ENCODE assay signal across 22 cellular contexts in genomic region chr3:177068967-177069366, GRCh38.
A peak's percentile ranks its signal among the peaks of the same experiment; 100 is the strongest.
DNase-seq lines count a peak whose midpoint lies in the region; ATAC-seq, FAIRE-seq and TF ChIP-seq lines count a peak whose summit lies in the region.
"Had no signal": no experiment of that assay in that cellular context is flagged by ENCODE, and none has a peak within 500 bp of the region (broad histone marks: within the 10 kb centered on the region; RNA-seq: fewer than 3 reads in every experiment).

No MANE protein-coding gene starts in this region.

- intact Hi-C loops in A673 (cut with micrococcal nuclease; ENCODE audit: unreplicated experiment) (loop anchor here (2.0 kb wide), 2 partner anchors 18 to 384 kb away; no protein-coding TSS in a partner anchor), HepG2 (cut with micrococcal nuclease; ENCODE audit: unreplicated experiment) (no loop called here), vagina (cut with DNase I) (loop anchor here (10.0 kb wide), 1 partner anchor 126 kb away; the partner anchor contains the start of gene TBL1XR1)

- no peaks in the 10 kb centered on the region for H3K27me3 Mint-ChIP-seq in activated T-cell treated with anti-CD3 and anti-CD28 coated beads, Interleukin-2, amount 50 U/mL, for 24 hours
- H3K27me3 Mint-ChIP-seq in endodermal cell (ENCODE audit: insufficient read depth), result no peaks in the 10 kb centered on the region

- peaks cover 53% of the 10 kb centered on the region for H3K36me3 Mint-ChIP-seq in activated T-cell treated with anti-CD3 and anti-CD28 coated beads, Interleukin-2, amount 50 U/mL, for 24 hours (ENCODE audit: low read depth)
- peaks cover 22% of the 10 kb centered on the region for H3K36me3 Mint-ChIP-seq in endodermal cell (ENCODE audit: low read depth)

- TF ChIP-seq RAD21 in HepG2 (CRISPR knock-in tag; IDR thresholded peaks at IDR 0.05), result no peak

- peak overlapping the region; percentile 96 for H3K27ac ChIP-seq in A673 (ENCODE audit: low read depth, low read length, poor library complexity, severe bottlenecking)
- peak overlapping the region; percentile 98 for H3K27ac ChIP-seq in SK-N-MC
- H3K27ac ChIP-seq in endodermal cell (ENCODE audit: low read depth, low read length), result no peak overlapping the region
- H3K27ac ChIP-seq in HepG2 (ENCODE audit: extremely low read length, insufficient read depth, low read length), result no peak overlapping the region
- H3K27ac ChIP-seq in vagina, result no peak overlapping the region

- H3K27me3 ChIP-seq in A673 (replicated peaks; ENCODE audit: insufficient read depth, low read depth, low read length, poor library complexity), result no peaks in the 10 kb centered on the region
- H3K27me3 ChIP-seq in endodermal cell (ENCODE audit: control insufficient read depth, insufficient read depth, low read length, poor library complexity, severe bottlenecking), result no peaks in the 10 kb centered on the region
- no peaks in the 10 kb centered on the region; a peak in 1 of 5 replicates for H3K27me3 ChIP-seq in HepG2 (ENCODE audit: control insufficient read depth in 1 of 2, insufficient read depth in 2 of 2, low read length in 2 of 2)
- no peaks in the 10 kb centered on the region for H3K27me3 ChIP-seq in vagina

- 94 to 100% methylated on average over 2 to 3 of the region's 3 CpGs for WGBS in endodermal cell (ENCODE audit: insufficient coverage in 1 of 2, insufficient read length in 1 of 2), 2 experiments
- WGBS in HepG2 (ENCODE audit: low lambda C conversion rate), result 94% methylated on average over 3 of the region's 3 CpGs

- TSS peak; percentile 45 for BruUV-seq in A673 (replicated peaks; lab: Mats Ljungman, UMichigan)
- BruUV-seq in HepG2 (replicated peaks; lab: Mats Ljungman, UMichigan), result no TSS peak

- H3K79me2 ChIP-seq in HepG2 (ENCODE audit: insufficient read depth, low read length), result peaks cover 81% of the 10 kb centered on the region

- H3K27ac Mint-ChIP-seq in activated T-cell treated with anti-CD3 and anti-CD28 coated beads, Interleukin-2, amount 50 U/mL, for 24 hours, result peak overlapping the region; percentile 44
- H3K27ac Mint-ChIP-seq in endodermal cell, result peak overlapping the region; percentile 28

- peaks cover 68% of the 10 kb centered on the region for H3K4me1 Mint-ChIP-seq in activated T-cell treated with anti-CD3 and anti-CD28 coated beads, Interleukin-2, amount 50 U/mL, for 24 hours (ENCODE audit: low read depth)
- peaks cover 21% of the 10 kb centered on the region for H3K4me1 Mint-ChIP-seq in endodermal cell

- H2AFZ ChIP-seq in HepG2 (ENCODE audit: low read length), result no peak overlapping the region

- in situ Hi-C loops in HepG2 (cut with HindIII; ENCODE audit: extremely low pct_ligation_motif_present, low pct_unique_long_range_greater_than_20kb), result no loop called here

- H3K4me2 ChIP-seq in HepG2 (ENCODE audit: low read depth, low read length), result no peak overlapping the region

- no peak for DNase-seq in activated T-cell treated with anti-CD3 and anti-CD28 coated beads, Interleukin-2, amount 50 U/mL, for 24 hours
- no peak for DNase-seq in activated T-cell treated with anti-CD3 and anti-CD28 coated beads for 4 hours
- DNase-seq in A673 (ENCODE audit: low spot score), result no peak
- DNase-seq in SK-N-MC (ENCODE audit: low read depth, low spot score), result no peak
- no peak for DNase-seq in endodermal cell
- DNase-seq in NCI-H2171 treated with DMSO at 0.1 percent for 48 hours (lab: John Stamatoyannopoulos, UW), result no peak
- no peak for DNase-seq in HepG2 (ENCODE audit: low spot score)
- DNase-seq in vagina (ENCODE audit: extremely low spot score in 2 of 2), result no peak
- DNase-seq: C1 segment of cervical spinal cord; COR-L47; DMS153; GOT3; MV-4-11; NCI-H1417; NCI-H187 treated with DMSO at 0.1 percent for 48 hours; NCI-H2171; NCI-H446 treated with DMSO at 0.1 percent for 48 hours; NK-92 treated with Interleukin-12 subunit alpha and Interleukin-12 subunit beta, amount 100 ng/mL, for 24 hours; OCI-M1; RPMI8226 had no signal

- H3K4me1 ChIP-seq in A673 (ENCODE audit: insufficient read depth, low read length, poor library complexity, severe bottlenecking), result peaks cover 84% of the 10 kb centered on the region
- H3K4me1 ChIP-seq in endodermal cell (ENCODE audit: control insufficient read depth, insufficient read depth, low read length), result no peaks in the 10 kb centered on the region
- H3K4me1 ChIP-seq in HepG2 (ENCODE audit: insufficient read depth, low read length), result no peaks in the 10 kb centered on the region
- peaks cover 55% of the 10 kb centered on the region for H3K4me1 ChIP-seq in vagina

- CTCF ChIA-PET in A673 (lab: Charles Lee), result interaction anchor here (2.0 kb wide), 1 partner anchor 18 kb away, joined by 7 read pairs; no protein-coding TSS in a partner anchor
- CTCF ChIA-PET in HepG2 (lab: Yijun Ruan, JAX; ENCODE audit: low intra/inter-chr PET ratio, low total read pairs), result no interaction called here

- no peaks in the 10 kb centered on the region for H3K9me3 Mint-ChIP-seq in activated T-cell treated with anti-CD3 and anti-CD28 coated beads, Interleukin-2, amount 50 U/mL, for 24 hours
- no peaks in the 10 kb centered on the region for H3K9me3 Mint-ChIP-seq in endodermal cell

- peaks cover 15% of the 10 kb centered on the region for H4K20me1 ChIP-seq in HepG2 (ENCODE audit: insufficient read depth, low read length)

- ATAC-seq in HepG2, result no peak
- ATAC-seq: K562 had no signal

- TF ChIP-seq POLR2A in HepG2 (IDR thresholded peaks at IDR 0.05; ENCODE audit: insufficient read depth in 1 of 2, low read depth in 2 of 2, low read length in 2 of 2), result no peak
- no peak for TF ChIP-seq POLR2A in vagina (IDR thresholded peaks at IDR 0.05)

- H3K36me3 ChIP-seq in A673 (ENCODE audit: insufficient read depth, low read length, poor library complexity, severe bottlenecking), result peaks cover 2% of the 10 kb centered on the region
- H3K36me3 ChIP-seq in SK-N-MC (ENCODE audit: insufficient read depth, low read length), result peaks cover 58% of the 10 kb centered on the region
- H3K36me3 ChIP-seq in endodermal cell (ENCODE audit: control insufficient read depth, insufficient read depth, low read length), result peaks cover 47% of the 10 kb centered on the region
- no peaks in the 10 kb centered on the region; a peak in 2 of 5 replicates for H3K36me3 ChIP-seq in HepG2 (replicated peaks in 1 of 2; ENCODE audit: control insufficient read depth in 1 of 2, insufficient read depth in 2 of 2, low read length in 2 of 2)
- no peaks in the 10 kb centered on the region for H3K36me3 ChIP-seq in vagina

- POLR2A ChIA-PET in A673 (lab: Charles Lee; ENCODE audit: low non-redundant PET), result interaction anchor here (0.6 to 0.7 kb wide), 2 partner anchors 129 to 1248 kb away, joined by 6 read pairs; no protein-coding TSS in a partner anchor
- POLR2A ChIA-PET in HepG2 (lab: Yijun Ruan, JAX), result no interaction called here

- FAIRE-seq in HepG2 (lab: Jason Lieb, UNC), result no peak
- FAIRE-seq: A204.1, K562 had no signal

- TF ChIP-seq CTCF in A673 (conservative IDR thresholded peaks at IDR 0.05; ENCODE audit: low read depth, low read length) (no peak), endodermal cell (conservative IDR thresholded peaks at IDR 0.05) (no peak), HepG2 (CRISPR knock-in tag; IDR thresholded peaks at IDR 0.05) (no peak), vagina (IDR thresholded peaks at IDR 0.05) (no peak)

- H3K4me3 Mint-ChIP-seq in activated T-cell treated with anti-CD3 and anti-CD28 coated beads, Interleukin-2, amount 50 U/mL, for 24 hours, result no peak overlapping the region
- no peak overlapping the region for H3K4me3 Mint-ChIP-seq in endodermal cell

- TF ChIP-seq EP300 in HepG2 (IDR thresholded peaks at IDR 0.05; ENCODE audit: low read depth in 2 of 2, low read length in 2 of 2) (no peak), HepG2 (CRISPR knock-in tag; IDR thresholded peaks at IDR 0.05; ENCODE audit: borderline replicate concordance) (no peak)

- H3K9me3 ChIP-seq in A673 (ENCODE audit: low read depth, low read length, poor library complexity, severe bottlenecking) (no peaks in the 10 kb centered on the region), SK-N-MC (ENCODE audit: low read depth, low read length) (peaks cover 10% of the 10 kb centered on the region), endodermal cell (ENCODE audit: control insufficient read depth, low read length) (no peaks in the 10 kb centered on the region), HepG2 (ENCODE audit: low read length) (no peaks in the 10 kb centered on the region), vagina (no peaks in the 10 kb centered on the region)

- H3K4me3 ChIP-seq in A673 (ENCODE audit: low read depth, low read length, poor library complexity, severe bottlenecking) (no peak overlapping the region), SK-N-MC (no peak overlapping the region), endodermal cell (ENCODE audit: low read length) (no peak overlapping the region), HepG2 (replicated peaks in 1 of 3; ENCODE audit: insufficient read depth in 1 of 3, low read depth in 2 of 3, low read length in 3 of 3) (no peak overlapping the region), vagina (no peak overlapping the region)
- H3K4me3 ChIP-seq: K562 had no signal

- H3K9ac ChIP-seq in SK-N-MC (ENCODE audit: insufficient read length) (peak overlapping the region; percentile 40), endodermal cell (ENCODE audit: extremely low read depth, low read length, poor library complexity, severe bottlenecking) (no peak overlapping the region), HepG2 (ENCODE audit: insufficient read depth, low read depth, low read length) (no peak overlapping the region)

TF ChIP-seq in HepG2, 621 proteins besides CTCF, POLR2A, EP300 and RAD21:
- TF ChIP-seq ZNF224 (CRISPR knock-in tag; IDR thresholded peaks at IDR 0.05), result no peak
- TF ChIP-seq ZNF329 (CRISPR knock-in tag; IDR thresholded peaks at IDR 0.05; ENCODE audit: low read depth), result no peak

Comparison
In these comparisons a context has a peak if more than half of its experiments do, and no peak if none do; other contexts are left out.
1. H3K27ac ChIP-seq: peak in A673 (single experiment) and SK-N-MC (single experiment); none in endodermal cell (single experiment), HepG2 (single experiment) and vagina (single experiment).